In the genomic region with DNA sequence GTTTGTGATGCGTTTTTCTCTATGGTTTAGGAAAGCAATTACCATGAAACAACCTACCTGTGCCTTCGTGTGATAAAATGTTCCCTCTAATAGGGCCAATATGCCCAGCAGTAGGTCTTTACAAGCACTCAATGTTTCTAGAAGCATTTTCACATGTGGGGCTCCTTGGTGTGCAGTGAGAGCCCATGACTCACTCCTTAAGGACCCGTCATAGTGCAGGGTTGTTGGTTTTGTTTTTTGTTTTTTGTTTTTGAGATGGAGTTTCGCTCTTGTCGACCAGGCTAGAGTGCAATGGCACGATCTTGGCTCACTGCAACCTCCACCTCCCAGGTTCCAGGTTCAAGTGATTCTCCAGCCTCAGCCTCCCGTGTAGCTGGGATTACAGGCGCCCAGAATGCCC, we compare ENCODE assay signal across 32 cellular contexts.
"Had no signal": no experiment of that assay in that cellular context is flagged by ENCODE, and none has a peak within 500 bp of the region (broad histone marks: within the 10 kb centered on the region; RNA-seq: fewer than 3 reads in every experiment).

No MANE protein-coding gene starts in this region.

- H3K4me1 Mint-ChIP-seq: T-cell had no signal

- H3K4me3 ChIP-seq: MG63, PC-9, SJCRH30, SK-N-MC had no signal

- H3K4me1 ChIP-seq: SJCRH30 had no signal

- H3K9me3 ChIP-seq: MG63, SJCRH30 had no signal

- H3K4me3 Mint-ChIP-seq: T-cell had no signal

- H3K27me3 ChIP-seq: SJCRH30 had no signal

- DNase-seq: Kasumi-1, MG63, NCI-H1048, NCI-H1092 treated with DMSO at 0.1 percent for 48 hours, NCI-H1105 treated with DMSO at 0.1 percent for 48 hours, NCI-H1417, NCI-H1436, NCI-H146, NCI-H1694, NCI-H187, NCI-H1930, NCI-H2029 treated with DMSO at 0.1 percent for 48 hours, NCI-H2081 treated with DMSO at 0.1 percent for 48 hours, NCI-H2107, NCI-H2171, NCI-H226, NCI-H446 treated with DMSO at 0.1 percent for 48 hours, NCI-H510A, NCI-H526, NCI-H69, NCI-H748 treated with DMSO at 0.1 percent for 48 hours, NCI-H82, PC-9, SHP77, SIG-M5, SJCRH30, T-cell had no signal

- H3K9me3 Mint-ChIP-seq: T-cell had no signal

- H3K36me3 Mint-ChIP-seq: T-cell had no signal

- H2AFZ ChIP-seq: PC-9 had no signal

- H3K36me3 ChIP-seq: MG63, SJCRH30 had no signal

- H3K27ac ChIP-seq: PC-9, RWPE1, SJCRH30, SK-N-MC had no signal

- H3K27ac Mint-ChIP-seq: T-cell had no signal

- ATAC-seq: Panc1, Right ventricle myocardium inferior, SK-N-SH treated with all-trans-retinoic acid at 6 μM for 48 hours, T-cell had no signal

- H3K4me2 ChIP-seq: PC-9 had no signal
